ENCODE assay signal across 9 cellular contexts in genomic region chr7:130365511-130366441, GRCh38. TPM values are rescaled to one million over a fixed set of nuclear protein-coding genes. Genes with fewer than 3 reads are reported as not detected.
DNase-seq lines count a peak whose midpoint lies in the region; ATAC-seq, FAIRE-seq and TF ChIP-seq lines count a peak whose summit lies in the region.
"Had no signal": no experiment of that assay in that cellular context is flagged by ENCODE, and none has a peak within 500 bp of the region (broad histone marks: within the 10 kb centered on the region; RNA-seq: fewer than 3 reads in every experiment).

No MANE protein-coding gene starts in this region.

- ATAC-seq in HG02642 (IDR thresholded peaks at IDR 0.05; ENCODE audit: poor library complexity, unreplicated experiment) (peak; percentile 67), HG03159 (IDR thresholded peaks at IDR 0.05; ENCODE audit: unreplicated experiment) (no peak)

- DNase-seq in GM03348 (ENCODE audit: low spot score): peak; percentile 77
- peak; percentile 97 for DNase-seq in NCI-H2196 treated with DMSO at 0.1 percent for 48 hours (lab: John Stamatoyannopoulos, UW; ENCODE audit: unreplicated experiment)
- DNase-seq in bronchial epithelial cell (ENCODE audit: low read depth): peak; percentile 59
- peak; percentile 35 for DNase-seq in progenitor cell of endocrine pancreas (ENCODE audit: low spot score, unreplicated experiment)
- DNase-seq in cortex of kidney (lab: John Stamatoyannopoulos, UW): no peak
- no peak for DNase-seq in coronary artery (ENCODE audit: low spot score)

- H3K36me3 Mint-ChIP-seq in progenitor cell of endocrine pancreas (ENCODE audit: insufficient read depth): no peaks in the 10 kb centered on the region

- H3K9me3 Mint-ChIP-seq in progenitor cell of endocrine pancreas (ENCODE audit: low read depth): no peaks in the 10 kb centered on the region

- no peaks in the 10 kb centered on the region for H3K27me3 Mint-ChIP-seq in progenitor cell of endocrine pancreas

- no peaks in the 10 kb centered on the region for H3K27me3 ChIP-seq in bronchial epithelial cell (ENCODE audit: control insufficient read depth, insufficient read depth, low read length)

- no peak overlapping the region for H3K4me3 ChIP-seq in bronchial epithelial cell (ENCODE audit: low read depth, low read length)
- H3K4me3 ChIP-seq in coronary artery: no peak overlapping the region

- H3K4me3 Mint-ChIP-seq in progenitor cell of endocrine pancreas (ENCODE audit: low read depth): peak overlapping the region; percentile 34

- no peak for FAIRE-seq in bronchial epithelial cell (lab: Jason Lieb, UNC)

- TF ChIP-seq CTCF in bronchial epithelial cell (IDR thresholded peaks at IDR 0.05; ENCODE audit: insufficient read depth, low read length, severe bottlenecking) (no peak), progenitor cell of endocrine pancreas (IDR thresholded peaks at IDR 0.05; ENCODE audit: unreplicated experiment) (no peak), coronary artery (IDR thresholded peaks at IDR 0.05) (no peak)

- no peaks in the 10 kb centered on the region for H3K36me3 ChIP-seq in bronchial epithelial cell (ENCODE audit: control insufficient read depth, insufficient read depth, low read length)

- H3K4me1 Mint-ChIP-seq in progenitor cell of endocrine pancreas (ENCODE audit: low read depth): peaks cover 41% of the 10 kb centered on the region

- H3K27ac ChIP-seq in coronary artery: no peak overlapping the region
- H3K27ac ChIP-seq: KMS-11 had no signal

- H3K27ac Mint-ChIP-seq in progenitor cell of endocrine pancreas: peak overlapping the region; percentile 96

RNA-seq across cellular contexts. Expression of gene CPA1, which starts 14.5 kb away (rescaled TPM):
- total RNA-seq in bronchial epithelial cell (not detected in 2 replicates), progenitor cell of endocrine pancreas (17.8 and 23.7 TPM in 2 replicates)

RNA-seq across cellular contexts. Expression of gene CPA5, which starts 21.2 kb away (rescaled TPM):
- total RNA-seq in bronchial epithelial cell (0.13 TPM in 1 of 2 replicates, not detected in the other), progenitor cell of endocrine pancreas (not detected in 2 replicates)

Comparison
In these comparisons a context has a peak if more than half of its experiments do, and no peak if none do; other contexts are left out.
1. DNase-seq: peak in GM03348 (single experiment), NCI-H2196 treated with DMSO at 0.1 percent for 48 hours (single experiment), bronchial epithelial cell (single experiment) and progenitor cell of endocrine pancreas (single experiment); none in cortex of kidney (single experiment) and coronary artery (single experiment).
2. RNA of gene CPA1, which starts 14.5 kb away (total RNA-seq): 17.8 to 23.7 TPM in progenitor cell of endocrine pancreas; not detected in bronchial epithelial cell; every median in the first group is over 10 times any median in the second.